In genomic region chr3:179416681-179417080, GRCh38 we compare ENCODE assay signal across 24 cellular contexts. TPM values are rescaled to one million over a fixed set of nuclear protein-coding genes. Genes with fewer than 3 reads are reported as not detected.
DNase-seq lines count a peak whose midpoint lies in the region; ATAC-seq lines count a peak whose summit lies in the region.
"Had no signal": no experiment of that assay in that cellular context is flagged by ENCODE, and none has a peak within 500 bp of the region (broad histone marks: within the 10 kb centered on the region; RNA-seq: fewer than 3 reads in every experiment).

No MANE protein-coding gene starts in this region.

- H3K9ac ChIP-seq in SK-N-MC (ENCODE audit: insufficient read length): no peak overlapping the region
- H3K9ac ChIP-seq: KMS-11 had no signal

- 0 out of 2 replicates have a peak overlapping the region, but pooled peaks have one; percentile 12 for H3K27ac ChIP-seq in SK-N-MC
- H3K27ac ChIP-seq: KMS-11, pancreas, spleen, testis had no signal

- H3K9me3 ChIP-seq in SK-N-MC (ENCODE audit: low read depth, low read length): no peaks in the 10 kb centered on the region
- H3K9me3 ChIP-seq: left ventricle myocardium inferior, pancreas, spleen, testis had no signal

- DNase-seq in EL (peak; percentile 19), SK-N-MC (ENCODE audit: low read depth, low spot score) (no peak), fibroblast of peridontal ligament (ENCODE audit: extremely low read depth) (peak; percentile 82), NCI-H2196 (lab: John Stamatoyannopoulos, UW; ENCODE audit: unreplicated experiment) (no peak), NCI-H2171 (lab: John Stamatoyannopoulos, UW) (no peak)
- DNase-seq: activated CD4-positive, alpha-beta T cell treated with anti-CD3 and anti-CD28 coated beads for 4 hours; AML-193; CD8-positive, alpha-beta T cell; DMS 273 treated with DMSO at 0.1 percent for 48 hours; foreskin melanocyte; left ventricle myocardium inferior; NCI-H1694; pancreas; spleen; stimulated activated CD4-positive, alpha-beta T cell treated with anti-CD3 and anti-CD28 coated beads, Interleukin-4, amount 100 ng/mL, for 1 hour; stimulated activated naive CD4-positive, alpha-beta T cell; T-helper 2 cell; testis had no signal

- peaks cover 54% of the 10 kb centered on the region for H3K36me3 ChIP-seq in SK-N-MC (ENCODE audit: insufficient read depth, low read length)
- H3K36me3 ChIP-seq: pancreas had no signal

- H3K27ac Mint-ChIP-seq in stimulated activated memory B cell treated with anti-CD40 and anti-IgM and Interleukin-4, amounts not matched to agents 10 μg/mL and 1 μg/mL and 100 μg/mL, for 72 hours: peak overlapping the region; percentile 42
- no peak overlapping the region for H3K27ac Mint-ChIP-seq in activated T-helper 17 cell treated with anti-CD3 and anti-CD28 coated beads, Interleukin-2, amount 50 U/mL, for 72 hours
- H3K27ac Mint-ChIP-seq: activated naive CD4-positive, alpha-beta T cell treated with anti-CD3 and anti-CD28 coated beads, Interleukin-2, amount 50 U/mL, for 24 hours; CD8-positive, alpha-beta T cell; nephron had no signal

- H3K4me3 Mint-ChIP-seq in stimulated activated memory B cell treated with anti-CD40 and anti-IgM and Interleukin-4, amounts not matched to agents 10 μg/mL and 1 μg/mL and 100 μg/mL, for 72 hours: no peak overlapping the region
- H3K4me3 Mint-ChIP-seq in activated T-helper 17 cell treated with anti-CD3 and anti-CD28 coated beads, Interleukin-2, amount 50 U/mL, for 72 hours: no peak overlapping the region
- H3K4me3 Mint-ChIP-seq: activated naive CD4-positive, alpha-beta T cell treated with anti-CD3 and anti-CD28 coated beads, Interleukin-2, amount 50 U/mL, for 24 hours; CD8-positive, alpha-beta T cell; nephron had no signal

- H3K4me3 ChIP-seq in SK-N-MC: no peak overlapping the region
- H3K4me3 ChIP-seq: left ventricle myocardium inferior, pancreas, spleen, testis had no signal

- no peaks in the 10 kb centered on the region for H3K9me3 Mint-ChIP-seq in stimulated activated memory B cell treated with anti-CD40 and anti-IgM and Interleukin-4, amounts not matched to agents 10 μg/mL and 1 μg/mL and 100 μg/mL, for 72 hours
- no peaks in the 10 kb centered on the region for H3K9me3 Mint-ChIP-seq in activated T-helper 17 cell treated with anti-CD3 and anti-CD28 coated beads, Interleukin-2, amount 50 U/mL, for 72 hours
- H3K9me3 Mint-ChIP-seq: activated naive CD4-positive, alpha-beta T cell treated with anti-CD3 and anti-CD28 coated beads, Interleukin-2, amount 50 U/mL, for 24 hours; CD8-positive, alpha-beta T cell; nephron had no signal

- peaks cover 18% of the 10 kb centered on the region for H3K36me3 Mint-ChIP-seq in stimulated activated memory B cell treated with anti-CD40 and anti-IgM and Interleukin-4, amounts not matched to agents 10 μg/mL and 1 μg/mL and 100 μg/mL, for 72 hours
- no peaks in the 10 kb centered on the region for H3K36me3 Mint-ChIP-seq in activated T-helper 17 cell treated with anti-CD3 and anti-CD28 coated beads, Interleukin-2, amount 50 U/mL, for 72 hours (ENCODE audit: low read depth)
- H3K36me3 Mint-ChIP-seq: activated naive CD4-positive, alpha-beta T cell treated with anti-CD3 and anti-CD28 coated beads, Interleukin-2, amount 50 U/mL, for 24 hours; CD8-positive, alpha-beta T cell had no signal

- no peaks in the 10 kb centered on the region for H3K4me1 Mint-ChIP-seq in stimulated activated memory B cell treated with anti-CD40 and anti-IgM and Interleukin-4, amounts not matched to agents 10 μg/mL and 1 μg/mL and 100 μg/mL, for 72 hours
- no peaks in the 10 kb centered on the region for H3K4me1 Mint-ChIP-seq in activated T-helper 17 cell treated with anti-CD3 and anti-CD28 coated beads, Interleukin-2, amount 50 U/mL, for 72 hours
- H3K4me1 Mint-ChIP-seq: activated naive CD4-positive, alpha-beta T cell treated with anti-CD3 and anti-CD28 coated beads, Interleukin-2, amount 50 U/mL, for 24 hours; nephron had no signal

- H3K27me3 Mint-ChIP-seq in stimulated activated memory B cell treated with anti-CD40 and anti-IgM and Interleukin-4, amounts not matched to agents 10 μg/mL and 1 μg/mL and 100 μg/mL, for 72 hours: no peaks in the 10 kb centered on the region
- H3K27me3 Mint-ChIP-seq in activated T-helper 17 cell treated with anti-CD3 and anti-CD28 coated beads, Interleukin-2, amount 50 U/mL, for 72 hours: no peaks in the 10 kb centered on the region
- H3K27me3 Mint-ChIP-seq: activated naive CD4-positive, alpha-beta T cell treated with anti-CD3 and anti-CD28 coated beads, Interleukin-2, amount 50 U/mL, for 24 hours had no signal

- ATAC-seq in stimulated activated memory B cell treated with anti-CD40 and anti-IgM and Interleukin-4, amounts not matched to agents 10 μg/mL and 1 μg/mL and 100 μg/mL, for 72 hours: no peak
- ATAC-seq in activated T-helper 17 cell treated with anti-CD3 and anti-CD28 coated beads, Interleukin-2, amount 50 U/mL, for 72 hours (replicated peaks): no peak
- ATAC-seq: CD8-positive, alpha-beta T cell; pancreas had no signal

RNA-seq across cellular contexts. Expression of gene GNB4, which starts 34.6 kb away (rescaled TPM):
- 1 to 10 TPM in 1 of 2 donors, under 1 TPM in 1; 0.53 to 1.7 TPM for total RNA-seq in activated T-helper 17 cell treated with anti-CD3 and anti-CD28 coated beads, Interleukin-2, amount 50 U/mL, for 72 hours
- total RNA-seq: HT-29 had no signal

Comparison
In these comparisons a context has a peak if more than half of its experiments do, and no peak if none do; other contexts are left out.
1. DNase-seq: peak in EL (single experiment) and fibroblast of peridontal ligament (single experiment); none in SK-N-MC (single experiment), NCI-H2196 (single experiment) and NCI-H2171 (single experiment).